Comparison of ENCODE assay signal across 15 cellular contexts in the genomic region with DNA sequence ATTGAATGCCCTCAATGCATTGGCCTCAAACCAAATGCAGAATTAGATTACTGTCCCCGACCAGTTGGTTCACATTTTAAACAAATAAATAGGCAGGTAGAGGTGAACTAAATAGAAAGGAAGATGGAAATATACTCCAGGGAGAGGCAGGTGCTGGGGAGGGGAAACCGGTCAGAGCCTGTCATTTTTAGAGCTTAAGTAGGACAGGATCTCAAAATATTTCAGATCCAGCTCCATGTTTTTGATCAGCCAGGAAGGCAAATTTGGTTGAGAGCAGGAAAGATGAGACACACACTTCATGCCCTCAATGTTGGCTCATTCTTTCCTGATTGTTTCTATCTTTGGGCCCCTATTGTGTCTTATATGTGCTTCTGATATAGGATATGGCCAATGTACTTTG.
DNase-seq lines count a peak whose midpoint lies in the region; ATAC-seq and TF ChIP-seq lines count a peak whose summit lies in the region.
"Had no signal": no experiment of that assay in that cellular context is flagged by ENCODE, and none has a peak within 500 bp of the region (broad histone marks: within the 10 kb centered on the region; RNA-seq: fewer than 3 reads in every experiment).

No MANE protein-coding gene starts in this region.

- BruUV-seq in Caco-2 (replicated peaks; lab: Mats Ljungman, UMichigan): no TSS peak

- no peaks in the 10 kb centered on the region for H3K79me2 ChIP-seq in KMS-11 (ENCODE audit: insufficient read depth, low read depth)

- TF ChIP-seq CTCF in KMS-11 (conservative IDR thresholded peaks at IDR 0.05; ENCODE audit: low read depth, low read length) (no peak), Caco-2 (IDR thresholded peaks at IDR 0.05; ENCODE audit: insufficient read depth in 1 of 2, low read depth in 1 of 2, low read length in 1 of 2, severe bottlenecking in 1 of 2, unreplicated experiment in 1 of 2) (no peak)

- H3K27me3 ChIP-seq in KMS-11 (ENCODE audit: insufficient read depth, low read depth) (no peaks in the 10 kb centered on the region), esophagus (ENCODE audit: control insufficient read depth in 1 of 2, insufficient read depth in 2 of 2, low read length in 2 of 2) (no peaks in the 10 kb centered on the region), Caco-2 (replicated peaks; ENCODE audit: control insufficient read depth, insufficient read depth, low read length) (no peaks in the 10 kb centered on the region)
- H3K27me3 ChIP-seq: vagina had no signal

- no peaks in the 10 kb centered on the region for H3K36me3 ChIP-seq in KMS-11 (ENCODE audit: insufficient read depth)
- no peaks in the 10 kb centered on the region for H3K36me3 ChIP-seq in esophagus (ENCODE audit: control insufficient read depth in 2 of 2, insufficient read depth in 2 of 2, low read length in 1 of 2)
- H3K36me3 ChIP-seq in Caco-2 (ENCODE audit: control insufficient read depth, insufficient read depth, low read length): no peaks in the 10 kb centered on the region
- H3K36me3 ChIP-seq: vagina had no signal

- H3K9me3 Mint-ChIP-seq in Caco-2 (ENCODE audit: unreplicated experiment): no peaks in the 10 kb centered on the region
- H3K9me3 Mint-ChIP-seq in stimulated activated memory B cell treated with anti-CD40 and anti-IgM and Interleukin-4, amounts not matched to agents 10 μg/mL and 1 μg/mL and 100 μg/mL, for 72 hours: no peaks in the 10 kb centered on the region
- H3K9me3 Mint-ChIP-seq: activated CD8-positive, alpha-beta T cell treated with anti-CD3 and anti-CD28 coated beads for 36 hours; CD8-positive, alpha-beta T cell had no signal

- H3K4me3 Mint-ChIP-seq in Caco-2 (ENCODE audit: unreplicated experiment): no peak overlapping the region
- no peak overlapping the region for H3K4me3 Mint-ChIP-seq in stimulated activated memory B cell treated with anti-CD40 and anti-IgM and Interleukin-4, amounts not matched to agents 10 μg/mL and 1 μg/mL and 100 μg/mL, for 72 hours
- H3K4me3 Mint-ChIP-seq: activated CD8-positive, alpha-beta T cell treated with anti-CD3 and anti-CD28 coated beads for 36 hours; CD8-positive, alpha-beta T cell had no signal

- no peaks in the 10 kb centered on the region for H3K4me1 Mint-ChIP-seq in Caco-2 (ENCODE audit: low read depth, unreplicated experiment)
- H3K4me1 Mint-ChIP-seq in stimulated activated memory B cell treated with anti-CD40 and anti-IgM and Interleukin-4, amounts not matched to agents 10 μg/mL and 1 μg/mL and 100 μg/mL, for 72 hours: no peaks in the 10 kb centered on the region

- no peak for ATAC-seq in GM19455 (IDR thresholded peaks at IDR 0.05; ENCODE audit: unreplicated experiment)
- ATAC-seq in stimulated activated memory B cell treated with anti-CD40 and anti-IgM and Interleukin-4, amounts not matched to agents 10 μg/mL and 1 μg/mL and 100 μg/mL, for 72 hours: no peak
- ATAC-seq: activated CD8-positive, alpha-beta T cell treated with anti-CD3 and anti-CD28 coated beads for 36 hours; CD8-positive, alpha-beta T cell had no signal

- H3K4me2 ChIP-seq in KMS-11: peak overlapping the region; percentile 36; the same call in 1 of the 2 replicates

- H2AFZ ChIP-seq in KMS-11 (ENCODE audit: low read depth): no peak overlapping the region

- CTCF ChIA-PET in Caco-2 (lab: Charles Lee): no interaction called here

- H3K4me1 ChIP-seq in KMS-11 (ENCODE audit: low read depth, poor library complexity, severe bottlenecking) (peaks cover 37% of the 10 kb centered on the region), esophagus (ENCODE audit: control insufficient read depth in 2 of 2, insufficient read depth in 2 of 2, low read length in 1 of 2) (peaks cover 0 to 3% of the 10 kb centered on the region in 2 donors), Caco-2 (no peaks in the 10 kb centered on the region; the same call in 1 of the 2 replicates)
- H3K4me1 ChIP-seq: vagina had no signal

- WGBS in esophagus, 2 donors: 61 to 69% methylated on average over 2 of the region's 2 CpGs

- H3K27me3 Mint-ChIP-seq in Caco-2 (ENCODE audit: insufficient read depth, unreplicated experiment): no peaks in the 10 kb centered on the region
- peaks cover 29% of the 10 kb centered on the region for H3K27me3 Mint-ChIP-seq in stimulated activated memory B cell treated with anti-CD40 and anti-IgM and Interleukin-4, amounts not matched to agents 10 μg/mL and 1 μg/mL and 100 μg/mL, for 72 hours

- POLR2A ChIA-PET in Caco-2 (lab: Charles Lee): no interaction called here

- H3K9me3 ChIP-seq in esophagus (ENCODE audit: control insufficient read depth in 2 of 2, insufficient read depth in 1 of 2, low read depth in 1 of 2, low read length in 1 of 2) (no peaks in the 10 kb centered on the region), Caco-2 (no peaks in the 10 kb centered on the region)
- H3K9me3 ChIP-seq: vagina had no signal

- H3K9ac ChIP-seq in KMS-11: no peak overlapping the region

- H3K4me3 ChIP-seq in KMS-11 (IDR thresholded peaks at IDR 0.05; ENCODE audit: insufficient read depth, low read depth, low read length) (no peak overlapping the region), esophagus (ENCODE audit: low read depth in 1 of 2, low read length in 2 of 2) (peak overlapping the region; percentile 8 to 53), Caco-2 (ENCODE audit: low read depth, low read length) (no peak overlapping the region)
- H3K4me3 ChIP-seq: coronary artery, vagina had no signal

- H3K27ac Mint-ChIP-seq in Caco-2 (ENCODE audit: unreplicated experiment): no peak overlapping the region
- H3K27ac Mint-ChIP-seq in stimulated activated memory B cell treated with anti-CD40 and anti-IgM and Interleukin-4, amounts not matched to agents 10 μg/mL and 1 μg/mL and 100 μg/mL, for 72 hours: no peak overlapping the region
- H3K27ac Mint-ChIP-seq: activated CD8-positive, alpha-beta T cell treated with anti-CD3 and anti-CD28 coated beads for 36 hours; CD8-positive, alpha-beta T cell had no signal

- no peaks in the 10 kb centered on the region for H4K20me1 ChIP-seq in KMS-11 (ENCODE audit: insufficient read depth)

- H3K36me3 Mint-ChIP-seq in Caco-2 (ENCODE audit: insufficient read depth, unreplicated experiment): no peaks in the 10 kb centered on the region
- H3K36me3 Mint-ChIP-seq in stimulated activated memory B cell treated with anti-CD40 and anti-IgM and Interleukin-4, amounts not matched to agents 10 μg/mL and 1 μg/mL and 100 μg/mL, for 72 hours: no peaks in the 10 kb centered on the region
- H3K36me3 Mint-ChIP-seq: CD8-positive, alpha-beta T cell had no signal

- DNase-seq in DMS153 (lab: John Stamatoyannopoulos, UW) (peak; percentile 59), NCI-H345 (lab: John Stamatoyannopoulos, UW) (peak; percentile 71), Caco-2 (no peak)
- DNase-seq: activated CD4-positive, CD25-positive, alpha-beta regulatory T cell treated with anti-CD3 and anti-CD28 coated beads, Interleukin-2, amount 50 U/mL, for 72 hours; activated CD8-positive, alpha-beta T cell treated with anti-CD3 and anti-CD28 coated beads for 36 hours; activated gamma-delta T cell treated with Interleukin-2 at 50 U/mL for 16 hours; activated T-cell treated with anti-CD3 and anti-CD28 coated beads for 4 hours; CD8-positive, alpha-beta T cell; NCI-H524 treated with DMSO at 0.1 percent for 48 hours had no signal

- H3K27ac ChIP-seq in KMS-11: no peak overlapping the region
- H3K27ac ChIP-seq in esophagus (ENCODE audit: low read depth in 2 of 2, low read length in 1 of 2): peak overlapping the region; percentile 67 to 68
- H3K27ac ChIP-seq: coronary artery, vagina had no signal

- intact Hi-C loops in Caco-2 (cut with micrococcal nuclease; ENCODE audit: unreplicated experiment): no loop called here

Comparison
In these comparisons a context has a peak if more than half of its experiments do, and no peak if none do; other contexts are left out.
1. DNase-seq: peak in DMS153 (single experiment) and NCI-H345 (single experiment); none in Caco-2 (0 of 2).
2. H3K4me3 ChIP-seq: peak in esophagus (2 of 2); none in KMS-11 (single experiment) and Caco-2 (single experiment).